ENCODE assay signal across 1 cellular context in the genomic region with DNA sequence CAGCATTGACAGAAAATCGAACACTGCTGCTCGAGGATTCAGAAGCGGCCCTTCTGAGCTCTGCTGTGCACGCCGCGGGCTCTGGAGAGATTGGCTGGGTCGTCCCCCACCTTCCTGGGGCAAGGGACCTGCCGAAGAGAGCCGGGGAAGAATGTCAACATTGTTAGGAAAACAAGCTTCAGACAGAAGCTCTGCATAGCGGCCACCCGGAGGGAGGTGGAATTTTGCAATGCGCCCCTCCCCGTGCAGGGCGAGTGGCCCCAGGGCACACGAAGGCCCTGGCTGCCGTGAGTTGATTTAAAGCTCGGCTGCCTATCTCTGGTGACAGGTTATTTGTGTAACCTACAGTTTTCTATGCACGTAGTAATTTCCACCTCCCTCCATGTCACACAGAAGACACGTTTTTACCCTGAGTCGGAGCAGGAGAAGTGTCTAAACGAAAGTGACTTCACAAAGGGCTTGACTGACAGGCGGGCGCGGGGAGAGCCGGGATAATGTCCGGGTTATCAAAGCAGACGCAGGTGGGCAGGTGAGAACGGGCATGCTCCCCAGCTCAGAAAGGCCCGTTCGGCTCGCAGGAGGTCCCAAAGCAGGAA.
TF ChIP-seq lines count a peak whose summit lies in the region.

No MANE protein-coding gene starts in this region.

TF ChIP-seq in IMR-90, 13 proteins besides CTCF, POLR2A, EP300 and RAD21 (continued from another document):
- TF ChIP-seq, protein P1, sequence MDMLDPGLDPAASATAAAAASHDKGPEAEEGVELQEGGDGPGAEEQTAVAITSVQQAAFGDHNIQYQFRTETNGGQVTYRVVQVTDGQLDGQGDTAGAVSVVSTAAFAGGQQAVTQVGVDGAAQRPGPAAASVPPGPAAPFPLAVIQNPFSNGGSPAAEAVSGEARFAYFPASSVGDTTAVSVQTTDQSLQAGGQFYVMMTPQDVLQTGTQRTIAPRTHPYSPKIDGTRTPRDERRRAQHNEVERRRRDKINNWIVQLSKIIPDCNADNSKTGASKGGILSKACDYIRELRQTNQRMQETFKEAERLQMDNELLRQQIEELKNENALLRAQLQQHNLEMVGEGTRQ (IDR thresholded peaks at IDR 0.05; ENCODE audit: low read depth, low read length): no peak
- TF ChIP-seq RCOR1 (IDR thresholded peaks at IDR 0.05; ENCODE audit: insufficient replicate concordance, low read length) (no peak), FOS (IDR thresholded peaks at IDR 0.05; ENCODE audit: low read depth, low read length) (no peak), BHLHE40 (IDR thresholded peaks at IDR 0.05; ENCODE audit: low read depth, low read length) (no peak)
